15 cellular contexts compared by ENCODE assay signal in the genomic region with DNA sequence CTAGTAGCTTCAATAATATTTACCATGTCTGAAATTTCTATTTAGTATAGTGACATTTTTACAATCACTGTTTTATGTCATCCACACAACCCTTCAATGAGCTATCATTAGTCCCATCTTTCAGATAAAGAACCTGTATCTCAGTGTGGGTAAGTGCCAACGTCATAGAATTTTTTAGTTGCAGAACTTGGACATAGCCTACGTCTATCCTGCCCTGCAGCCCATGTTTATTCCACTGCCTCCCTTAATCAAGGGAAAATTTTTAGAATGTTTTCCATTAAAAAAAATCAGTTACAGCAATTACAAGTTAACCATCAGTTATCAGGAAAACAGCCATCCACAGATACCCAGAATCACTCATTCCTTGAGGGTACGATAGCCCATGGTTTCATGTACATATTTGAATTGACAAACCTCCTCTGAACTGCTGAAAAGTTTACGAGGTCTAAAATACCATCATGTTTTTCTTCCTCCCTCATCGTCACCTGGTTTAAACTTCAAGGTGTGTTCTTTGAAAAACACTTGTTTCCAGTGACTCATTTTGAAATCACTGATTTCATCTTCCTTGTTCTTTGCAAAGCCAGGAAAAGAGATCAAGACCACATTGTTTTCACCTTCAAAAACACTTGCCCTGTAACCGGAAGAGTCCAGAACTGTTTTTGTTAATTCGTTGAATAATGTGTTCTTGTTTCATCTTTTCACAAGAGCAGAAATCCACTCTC.
DNase-seq lines count a peak whose midpoint lies in the region; ATAC-seq, FAIRE-seq and TF ChIP-seq lines count a peak whose summit lies in the region.
"Had no signal": no experiment of that assay in that cellular context is flagged by ENCODE, and none has a peak within 500 bp of the region (broad histone marks: within the 10 kb centered on the region; RNA-seq: fewer than 3 reads in every experiment).

No MANE protein-coding gene starts in this region.

- H3K79me2 ChIP-seq in trophoblast cell (ENCODE audit: control insufficient read depth, insufficient read depth, low read length, poor library complexity) (no peaks in the 10 kb centered on the region), OCI-LY7 (ENCODE audit: insufficient read depth, low read depth, low read length) (no peaks in the 10 kb centered on the region)

- no peak overlapping the region for H3K18ac ChIP-seq in trophoblast cell (ENCODE audit: low read length)

- TF ChIP-seq POLR2A in GM12892 (IDR thresholded peaks at IDR 0.05; ENCODE audit: low read depth, low read length) (no peak), body of pancreas (IDR thresholded peaks at IDR 0.05) (no peak)

- H3K9me3 ChIP-seq in trophoblast cell (ENCODE audit: insufficient read depth, low read depth, low read length) (no peaks in the 10 kb centered on the region), body of pancreas (no peaks in the 10 kb centered on the region), OCI-LY7 (ENCODE audit: low read length) (no peaks in the 10 kb centered on the region)
- H3K9me3 ChIP-seq: suprapubic skin had no signal

- ATAC-seq in GM21390 (IDR thresholded peaks at IDR 0.05; ENCODE audit: unreplicated experiment) (peak; percentile 46), body of pancreas (no peak)
- ATAC-seq in activated naive CD8-positive, alpha-beta T cell treated with anti-CD3 and anti-CD28 coated beads, Interleukin-2, amount 50 U/mL, for 24 hours: peak; percentile 60
- ATAC-seq: left colon, Panc1 had no signal

- H2BK5ac ChIP-seq in trophoblast cell (ENCODE audit: low read depth, low read length, poor library complexity): no peak overlapping the region

- no peak overlapping the region for H3K4ac ChIP-seq in trophoblast cell (ENCODE audit: low read depth, low read length)

- H3K4me2 ChIP-seq in trophoblast cell (ENCODE audit: low read length) (no peak overlapping the region), OCI-LY7 (ENCODE audit: low read length) (no peak overlapping the region)

- H3K4me1 Mint-ChIP-seq in activated naive CD8-positive, alpha-beta T cell treated with anti-CD3 and anti-CD28 coated beads, Interleukin-2, amount 50 U/mL, for 24 hours: peaks cover 33% of the 10 kb centered on the region
- H3K4me1 Mint-ChIP-seq: nephron progenitor cell had no signal

- H2BK120ac ChIP-seq in trophoblast cell (ENCODE audit: insufficient read depth, low read length, poor library complexity): no peak overlapping the region

- H4K12ac ChIP-seq in trophoblast cell (ENCODE audit: low read depth, low read length): no peak overlapping the region

- H3K4me3 Mint-ChIP-seq in activated naive CD8-positive, alpha-beta T cell treated with anti-CD3 and anti-CD28 coated beads, Interleukin-2, amount 50 U/mL, for 24 hours: no peak overlapping the region
- H3K4me3 Mint-ChIP-seq: nephron progenitor cell had no signal

- no CpG with 5 or more reads among the region's 7 CpGs for WGBS in trophoblast cell (ENCODE audit: extremely low coverage, insufficient coverage, insufficient read length)
- 55 to 67% methylated on average over 7 of the region's 7 CpGs for WGBS in body of pancreas, 2 donors

- H3K27ac ChIP-seq in trophoblast cell (ENCODE audit: low read depth, low read length): peak overlapping the region; percentile 60
- no peak overlapping the region for H3K27ac ChIP-seq in body of pancreas
- H3K27ac ChIP-seq in OCI-LY7 (ENCODE audit: low read depth, low read length, poor library complexity, severe bottlenecking): no peak overlapping the region
- H3K27ac ChIP-seq: suprapubic skin had no signal

- H2AFZ ChIP-seq in trophoblast cell (ENCODE audit: insufficient read depth, low read length, poor library complexity): no peak overlapping the region
- no peak overlapping the region for H2AFZ ChIP-seq in OCI-LY7 (ENCODE audit: low read length)

- H4K20me1 ChIP-seq in OCI-LY7 (ENCODE audit: insufficient read depth, low read length): no peaks in the 10 kb centered on the region

- CTCF ChIA-PET in OCI-LY7 (lab: Charles Lee; ENCODE audit: unreplicated experiment): no interaction called here

- DNase-seq in GM12892 (ENCODE audit: insufficient read length) (no peak), trophoblast cell (peak; percentile 74 to 94), NCI-H446 treated with DMSO at 0.1 percent for 48 hours (lab: John Stamatoyannopoulos, UW) (no peak), body of pancreas (no peak), OCI-LY7 (ENCODE audit: low spot score) (no peak)
- DNase-seq in activated naive CD8-positive, alpha-beta T cell treated with anti-CD3 and anti-CD28 coated beads, Interleukin-2, amount 50 U/mL, for 24 hours: no peak
- DNase-seq: aorta, glutamatergic neuron, left colon, nephron progenitor cell had no signal

- no peak overlapping the region for H3K27ac Mint-ChIP-seq in activated naive CD8-positive, alpha-beta T cell treated with anti-CD3 and anti-CD28 coated beads, Interleukin-2, amount 50 U/mL, for 24 hours
- H3K27ac Mint-ChIP-seq: nephron progenitor cell had no signal

- peaks cover under 1% of the 10 kb centered on the region for H3K9me3 Mint-ChIP-seq in activated naive CD8-positive, alpha-beta T cell treated with anti-CD3 and anti-CD28 coated beads, Interleukin-2, amount 50 U/mL, for 24 hours
- H3K9me3 Mint-ChIP-seq: nephron progenitor cell had no signal

- H2BK12ac ChIP-seq in trophoblast cell (ENCODE audit: low read length): no peak overlapping the region

- H3K9ac ChIP-seq in trophoblast cell (ENCODE audit: low read length): no peak overlapping the region

- intact Hi-C loops in body of pancreas (cut with DNase I): no loop called here
- intact Hi-C loops in OCI-LY7 (cut with micrococcal nuclease; ENCODE audit: unreplicated experiment): no loop called here

- H3K79me1 ChIP-seq in trophoblast cell (ENCODE audit: low read length): no peaks in the 10 kb centered on the region

- H2AK5ac ChIP-seq in trophoblast cell (ENCODE audit: low read length): no peak overlapping the region

- no peak overlapping the region for H3K14ac ChIP-seq in trophoblast cell (ENCODE audit: low read length)

- BruUV-seq in OCI-LY7 (replicated peaks; lab: Mats Ljungman, UMichigan): no TSS peak

- H3K36me3 Mint-ChIP-seq in activated naive CD8-positive, alpha-beta T cell treated with anti-CD3 and anti-CD28 coated beads, Interleukin-2, amount 50 U/mL, for 24 hours (ENCODE audit: low read depth): peaks cover under 1% of the 10 kb centered on the region

- POLR2A ChIA-PET in OCI-LY7 (lab: Charles Lee): interaction anchor here (0.7 to 1.8 kb wide), 3 partner anchors 8 to 27 kb away, joined by 3 to 8 read pairs (median 4); no protein-coding TSS in a partner anchor

- no peaks in the 10 kb centered on the region for H3K36me3 ChIP-seq in trophoblast cell (ENCODE audit: control insufficient read depth in 1 of 2, insufficient read depth in 2 of 2, low read length in 2 of 2)
- no peaks in the 10 kb centered on the region for H3K36me3 ChIP-seq in body of pancreas (replicated peaks in 1 of 2; ENCODE audit: insufficient read depth in 1 of 2, low read depth in 2 of 2)
- H3K36me3 ChIP-seq in OCI-LY7 (ENCODE audit: insufficient read depth, low read length): no peaks in the 10 kb centered on the region
- H3K36me3 ChIP-seq: suprapubic skin had no signal

- H3K23ac ChIP-seq in trophoblast cell (ENCODE audit: low read length): no peak overlapping the region

- TF ChIP-seq CTCF in body of pancreas (IDR thresholded peaks at IDR 0.05): no peak
- TF ChIP-seq CTCF in OCI-LY7 (conservative IDR thresholded peaks at IDR 0.05; ENCODE audit: low read length): no peak

- H3K27me3 ChIP-seq in trophoblast cell (ENCODE audit: insufficient read depth, low read length) (no peaks in the 10 kb centered on the region), body of pancreas (no peaks in the 10 kb centered on the region)
- H3K27me3 ChIP-seq: suprapubic skin had no signal

- H4K91ac ChIP-seq in trophoblast cell (ENCODE audit: low read depth, low read length): no peak overlapping the region

- no peak overlapping the region for H4K8ac ChIP-seq in trophoblast cell (ENCODE audit: low read depth, low read length)

- H3K27me3 Mint-ChIP-seq in activated naive CD8-positive, alpha-beta T cell treated with anti-CD3 and anti-CD28 coated beads, Interleukin-2, amount 50 U/mL, for 24 hours: peaks cover 3% of the 10 kb centered on the region
- H3K27me3 Mint-ChIP-seq: CD8-positive, alpha-beta memory T cell had no signal

- FAIRE-seq in GM12892 (lab: Jason Lieb, UNC): peak; percentile 67
- FAIRE-seq: H1 had no signal

- H3K4me1 ChIP-seq in trophoblast cell (ENCODE audit: control insufficient read depth in 1 of 2, insufficient read depth in 2 of 2, low read length in 2 of 2) (no peaks in the 10 kb centered on the region), body of pancreas (no peaks in the 10 kb centered on the region), OCI-LY7 (ENCODE audit: insufficient read depth, low read length, poor library complexity, severe bottlenecking) (peaks cover 9% of the 10 kb centered on the region)

- H3K9me2 ChIP-seq in OCI-LY7 (ENCODE audit: insufficient read depth, low read length): no peaks in the 10 kb centered on the region

- H3K4me3 ChIP-seq in trophoblast cell (ENCODE audit: low read depth, low read length) (no peak overlapping the region), body of pancreas (no peak overlapping the region), OCI-LY7 (ENCODE audit: low read depth, low read length, poor library complexity, severe bottlenecking) (no peak overlapping the region)
- H3K4me3 ChIP-seq: suprapubic skin had no signal

Comparison
In these comparisons a context has a peak if more than half of its experiments do, and no peak if none do; other contexts are left out.
1. DNase-seq: peak in trophoblast cell (2 of 2); none in GM12892 (single experiment), activated naive CD8-positive, alpha-beta T cell treated with anti-CD3 and anti-CD28 coated beads, Interleukin-2, amount 50 U/mL, for 24 hours (single experiment), NCI-H446 treated with DMSO at 0.1 percent for 48 hours (single experiment), body of pancreas (0 of 4) and OCI-LY7 (single experiment).